ENCODE assay signal across 9 cellular contexts in the genomic region with DNA sequence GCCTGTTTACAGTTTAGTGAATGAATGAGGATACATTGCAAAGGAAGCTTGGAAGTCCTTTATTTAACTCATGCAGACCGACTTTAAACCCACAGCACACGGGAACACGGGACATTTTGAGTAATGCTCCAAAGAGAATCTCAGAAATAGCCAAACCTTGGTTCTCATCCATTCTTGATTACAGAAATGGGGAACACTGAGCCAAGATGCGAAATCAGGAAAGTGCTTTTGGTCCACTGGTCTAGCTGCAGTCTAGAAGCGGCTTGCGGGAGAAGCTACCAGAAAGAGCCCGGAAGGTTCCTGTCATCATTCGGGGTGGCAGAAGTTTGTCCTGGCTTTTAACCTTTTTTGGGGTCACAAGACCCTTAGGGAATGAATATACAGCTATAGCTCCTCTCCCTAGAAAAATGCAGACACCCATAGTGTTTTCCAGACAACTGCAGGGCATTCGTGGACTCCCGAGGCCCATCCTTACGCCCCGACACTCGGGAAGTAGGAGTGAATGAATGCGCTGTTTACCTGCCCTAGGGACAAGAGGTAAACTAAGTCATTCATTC. TPM values are rescaled to one million over a fixed set of nuclear protein-coding genes. Genes with fewer than 3 reads are reported as not detected.
DNase-seq lines count a peak whose midpoint lies in the region; FAIRE-seq and TF ChIP-seq lines count a peak whose summit lies in the region.
"Had no signal": no experiment of that assay in that cellular context is flagged by ENCODE, and none has a peak within 500 bp of the region (broad histone marks: within the 10 kb centered on the region; RNA-seq: fewer than 3 reads in every experiment).

No MANE protein-coding gene starts in this region.

- DNase-seq in GM19239 (ENCODE audit: insufficient read length, low spot score) (no peak), SJCRH30 (no peak), fibroblast of mammary gland (ENCODE audit: low read depth) (no peak), NCI-H1092 (lab: John Stamatoyannopoulos, UW) (no peak), HuH-7.5 (ENCODE audit: low spot score) (no peak), SKM-1 treated with dmso at 0.1 percent for 144 hours (lab: John Stamatoyannopoulos, UW; ENCODE audit: unreplicated experiment) (no peak)
- DNase-seq in stimulated activated CD8-positive, alpha-beta memory T cell treated with anti-CD3 and anti-CD28 coated beads, Interleukin-4, amount 100 ng/mL, for 48 hours, result no peak

- H3K9me3 ChIP-seq in SJCRH30 (replicated peaks), result no peaks in the 10 kb centered on the region

- H3K4me3 ChIP-seq in SJCRH30 (peak overlapping the region; percentile 86), fibroblast of mammary gland (ENCODE audit: control insufficient read depth, low read depth, low read length) (peak overlapping the region; percentile 62), rectal smooth muscle tissue (ENCODE audit: low read length) (peak overlapping the region; percentile 75)

- H3K27ac ChIP-seq in SJCRH30, result no peak overlapping the region
- H3K27ac ChIP-seq in rectal smooth muscle tissue (ENCODE audit: low read depth, low read length), result peak overlapping the region; percentile 83

- H3K27me3 ChIP-seq in SJCRH30 (no peaks in the 10 kb centered on the region), rectal smooth muscle tissue (ENCODE audit: control insufficient read depth, insufficient read depth, low read length) (no peaks in the 10 kb centered on the region)

- H3K4me1 ChIP-seq in SJCRH30 (peaks cover 5% of the 10 kb centered on the region), rectal smooth muscle tissue (ENCODE audit: control insufficient read depth, insufficient read depth, low read length) (peaks cover 5% of the 10 kb centered on the region)

- H3K9ac ChIP-seq in rectal smooth muscle tissue (ENCODE audit: low read length), result peak overlapping the region; percentile 5

- FAIRE-seq in GM19239 (lab: Jason Lieb, UNC), result peak; percentile 11
- FAIRE-seq: islet of Langerhans had no signal

- TF ChIP-seq CTCF in fibroblast of mammary gland (conservative IDR thresholded peaks at IDR 0.05; ENCODE audit: control insufficient read depth, insufficient read depth, low read depth, low read length), result no peak

- H3K36me3 ChIP-seq in SJCRH30 (no peaks in the 10 kb centered on the region), rectal smooth muscle tissue (ENCODE audit: control insufficient read depth, insufficient read depth, low read length) (no peaks in the 10 kb centered on the region)

RNA-seq across cellular contexts. Expression of a gene that starts 0.5 kb away (rescaled TPM):
- total RNA-seq in SJCRH30 (2014; rRNA removed; shearing (Covaris generic)), result 31.1 and 33.5 TPM in 2 replicates
